8 cellular contexts compared by ENCODE assay signal in the genomic region with DNA sequence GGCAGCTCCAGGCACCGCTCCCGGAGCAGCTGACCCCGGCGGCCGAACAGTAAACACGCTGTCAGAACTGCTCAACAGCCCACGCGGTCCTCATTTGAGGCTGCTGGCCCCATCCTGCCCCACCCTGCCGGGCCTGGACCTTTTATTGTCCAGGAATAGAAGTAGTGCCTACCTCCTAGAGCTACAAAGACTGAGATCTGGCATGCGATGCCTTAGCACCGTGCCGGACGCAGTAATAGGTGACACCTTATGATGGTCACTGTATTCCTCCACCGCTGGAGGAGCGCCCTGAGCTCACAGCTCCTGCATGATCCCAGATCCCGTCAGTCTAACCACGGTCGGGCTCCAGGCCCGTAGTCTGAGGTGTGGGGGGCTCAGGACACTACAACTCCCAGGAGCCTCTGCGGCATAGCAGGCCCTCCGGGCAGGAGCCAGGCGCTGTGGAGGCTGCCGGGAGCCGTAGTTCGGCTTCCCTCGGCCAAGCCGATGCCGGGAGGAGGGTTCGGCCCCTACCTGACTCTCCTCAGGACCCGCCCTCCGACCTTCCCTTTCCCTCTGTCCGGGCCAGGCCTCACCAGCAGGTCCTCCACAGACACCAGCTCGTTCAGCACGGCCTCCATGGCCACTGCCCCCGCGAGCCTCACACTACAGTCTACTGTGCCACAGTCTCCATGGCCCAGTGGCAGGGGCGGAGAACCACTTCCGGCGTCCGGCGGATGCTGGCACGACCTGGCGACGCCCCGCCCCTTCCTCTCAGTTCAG. TPM values are rescaled to one million over a fixed set of nuclear protein-coding genes. Genes with fewer than 3 reads are reported as not detected.
DNase-seq lines count a peak whose midpoint lies in the region; ATAC-seq, FAIRE-seq and TF ChIP-seq lines count a peak whose summit lies in the region.

A gene (minus strand): TSS at position 697 of the 762 bp plus-strand sequence. CDS start 77 bp downstream, at position 620.

- peaks cover 24 to 89% (median 63%) of the 10 kb centered on the region in 6 donors for H3K4me1 ChIP-seq in spleen

- H3K27me3 Mint-ChIP-seq in immature natural killer cell (ENCODE audit: low read depth in 3 of 3), result peaks cover 2 to 5% (median 5%) of the 10 kb centered on the region in 3 donors

- H3K27ac ChIP-seq in spleen, result peak within 1 kb of the TSS; percentile 91 to 99 (median 98)

- 0 to 1% (median 1%) methylated on average over 17 to 45 of the region's 45 CpGs for WGBS in spleen, 5 donors

- DNase-seq in AG08395 (ENCODE audit: low spot score) (peak; percentile 95), NCI-H2227 (lab: John Stamatoyannopoulos, UW; ENCODE audit: unreplicated experiment) (peak; percentile 96), bronchial epithelial cell (ENCODE audit: low read depth) (peak; percentile 78), immature natural killer cell (peak; percentile 94 to 95 (median 94)), spleen (peak; percentile 99)

- no peaks in the 10 kb centered on the region for H3K9me3 ChIP-seq in spleen

- TF ChIP-seq POLR2A in spleen (IDR thresholded peaks at IDR 0.05), result peak; percentile 58 to 77 (median 65)

- H3K9me3 Mint-ChIP-seq in immature natural killer cell, result no peaks in the 10 kb centered on the region

- peak within 1 kb of the TSS; percentile 97 to 99 (median 99) for H3K4me3 Mint-ChIP-seq in immature natural killer cell

- H3K27ac Mint-ChIP-seq in immature natural killer cell, result peak within 1 kb of the TSS; percentile 92 to 99 (median 98)

- H3K36me3 Mint-ChIP-seq in immature natural killer cell, result peaks cover 3 to 6% (median 4%) of the 10 kb centered on the region in 3 donors

- peaks cover 31 to 39% of the 10 kb centered on the region in 2 donors for H3K4me1 Mint-ChIP-seq in immature natural killer cell

- H3K4me3 ChIP-seq in WI38 (ENCODE audit: low read depth, low read length) (peak within 1 kb of the TSS; percentile 94), bronchial epithelial cell (ENCODE audit: low read depth, low read length) (peak within 1 kb of the TSS; percentile 88), spleen (peak within 1 kb of the TSS; percentile 70 to 98 (median 81))

- H3K27me3 ChIP-seq in bronchial epithelial cell (ENCODE audit: control insufficient read depth, insufficient read depth, low read length) (no peaks in the 10 kb centered on the region), spleen (replicated peaks in 1 of 7) (no peaks in the 10 kb centered on the region)

- H3K36me3 ChIP-seq in bronchial epithelial cell (ENCODE audit: control insufficient read depth, insufficient read depth, low read length) (peaks cover 16% of the 10 kb centered on the region), spleen (peaks cover 0 to 64% (median 20%) of the 10 kb centered on the region in 6 donors)

- no peak for FAIRE-seq in bronchial epithelial cell (lab: Jason Lieb, UNC)

- TF ChIP-seq CTCF in WI38 (IDR thresholded peaks at IDR 0.05; ENCODE audit: low read depth, low read length), result peak; percentile 82
- TF ChIP-seq CTCF in bronchial epithelial cell (IDR thresholded peaks at IDR 0.05; ENCODE audit: insufficient read depth, low read length, severe bottlenecking), result peak; percentile 89
- TF ChIP-seq CTCF in spleen (IDR thresholded peaks at IDR 0.05 in 8 of 11, conservative IDR thresholded peaks at IDR 0.05 in 3 of 11), result peak; percentile 90 to 98 (median 96)

- ATAC-seq in GM18873 (IDR thresholded peaks at IDR 0.05; ENCODE audit: low FRiP score, unreplicated experiment) (peak; percentile 85), HG03139 (IDR thresholded peaks at IDR 0.05; ENCODE audit: unreplicated experiment) (peak; percentile 84)

- intact Hi-C loops in spleen (cut with DNase I; ENCODE audit: low total_unique reads), result no loop called here

RNA-seq across cellular contexts. Expression of the gene that starts here (rescaled TPM):
- total RNA-seq in bronchial epithelial cell, result 209 and 272 TPM in 2 replicates
- 100 to 1,000 TPM; 224 to 384 (median 327) TPM for polyA plus RNA-seq in immature natural killer cell
- 100 to 1,000 TPM; 130 to 234 (median 179) TPM for total RNA-seq in spleen
- 100 to 1,000 TPM; 131 to 250 (median 179) TPM for polyA plus RNA-seq in spleen

Comparison
In these comparisons a context has a peak if more than half of its experiments do, and no peak if none do; other contexts are left out.
1. Peak in every context shown above with its lines: DNase-seq, ATAC-seq, H3K4me3 ChIP-seq and H3K27ac ChIP-seq.